ENCODE assay signal across 8 cellular contexts in the genomic region with DNA sequence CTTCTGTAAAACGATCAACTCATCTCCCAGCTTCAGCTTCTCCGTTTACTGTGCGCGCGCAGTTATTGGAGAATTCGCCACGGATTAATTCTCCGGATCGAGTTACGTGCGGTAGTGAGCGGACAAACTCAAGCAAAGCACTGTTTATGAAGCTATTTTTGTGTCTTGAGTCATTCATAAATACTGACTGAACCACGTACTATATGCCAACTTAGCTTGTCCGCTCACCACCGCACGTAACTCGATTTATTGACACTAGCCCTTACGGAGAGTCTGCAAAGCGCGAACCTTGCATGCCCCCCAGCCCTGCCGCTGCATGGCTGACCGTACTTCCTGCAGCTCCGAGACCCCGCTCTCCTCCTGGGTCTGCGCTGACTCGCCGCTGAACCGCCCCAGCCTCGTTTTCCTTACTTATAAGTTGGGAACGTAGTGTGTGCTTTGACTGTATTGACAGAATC. TPM values are rescaled to one million over a fixed set of nuclear protein-coding genes. Genes with fewer than 3 reads are reported as not detected.
DNase-seq lines count a peak whose midpoint lies in the region; ATAC-seq, FAIRE-seq and TF ChIP-seq lines count a peak whose summit lies in the region.

No MANE protein-coding gene starts in this region.

- ATAC-seq in GM19455 (IDR thresholded peaks at IDR 0.05; ENCODE audit: unreplicated experiment) (peak; percentile 18), T-cell (replicated peaks in 1 of 4) (peak in 3 of 4 experiments; percentile 2 to 9 (median 9))

- dilution Hi-C loops in endothelial cell of umbilical vein (cut with MboI; ENCODE audit: extremely low pct_ligation_motif_present, low sequenced_read_pairs), result no loop called here

- H3K9ac ChIP-seq in endothelial cell of umbilical vein (replicated peaks; ENCODE audit: extremely low read depth, insufficient read depth, low read length) (peak overlapping the region; percentile 72), mucosa of rectum (ENCODE audit: low read depth in 1 of 2, low read length in 2 of 2) (peak overlapping the region; percentile 83 to 84)

- peak overlapping the region; percentile 67 for H3K4me3 Mint-ChIP-seq in Calu3 (ENCODE audit: low read depth, unreplicated experiment)
- peak overlapping the region; percentile 90 to 93 (median 91) for H3K4me3 Mint-ChIP-seq in T-cell
- H3K4me3 Mint-ChIP-seq in type B pancreatic cell, result peak overlapping the region; percentile 96

- H3K27me3 Mint-ChIP-seq in Calu3 (ENCODE audit: unreplicated experiment), result no peaks in the 10 kb centered on the region
- H3K27me3 Mint-ChIP-seq in T-cell, result peaks cover 0 to 3% of the 10 kb centered on the region in 2 donors
- H3K27me3 Mint-ChIP-seq in type B pancreatic cell, result no peaks in the 10 kb centered on the region

- H3K9me3 ChIP-seq in endothelial cell of umbilical vein (replicated peaks; ENCODE audit: control insufficient read depth, insufficient read depth, low read length) (no peaks in the 10 kb centered on the region), mucosa of rectum (ENCODE audit: control insufficient read depth in 2 of 2, low read length in 2 of 2) (no peaks in the 10 kb centered on the region)

- H3K27me3 ChIP-seq in endothelial cell of umbilical vein (ENCODE audit: control insufficient read depth in 2 of 2, insufficient read depth in 2 of 2, low read length in 2 of 2) (peaks cover 0 to 2% of the 10 kb centered on the region in 2 experiments), mucosa of rectum (ENCODE audit: control insufficient read depth in 2 of 2, insufficient read depth in 2 of 2, low read length in 2 of 2) (no peaks in the 10 kb centered on the region)

- no peaks in the 10 kb centered on the region for H3K9me1 ChIP-seq in endothelial cell of umbilical vein (replicated peaks; ENCODE audit: control insufficient read depth, extremely low read depth, insufficient read depth, low read length)

- no peaks in the 10 kb centered on the region for H3K36me3 ChIP-seq in endothelial cell of umbilical vein (ENCODE audit: control insufficient read depth in 2 of 2, extremely low read depth in 1 of 2, insufficient read depth in 2 of 2, low read length in 2 of 2)
- H3K36me3 ChIP-seq in mucosa of rectum (ENCODE audit: control insufficient read depth in 2 of 2, insufficient read depth in 2 of 2, low read length in 2 of 2), result no peaks in the 10 kb centered on the region

- H3K27ac ChIP-seq in endothelial cell of umbilical vein (ENCODE audit: insufficient read depth, low read depth, low read length) (peak overlapping the region; percentile 50), mucosa of rectum (ENCODE audit: low read depth in 2 of 2, low read length in 2 of 2) (peak overlapping the region; percentile 85 to 88)

- POLR2A ChIA-PET in T-cell (lab: Charles Lee) (no interaction called here), endothelial cell of umbilical vein (lab: Charles Lee) (no interaction called here)

- intact Hi-C loops in Calu3 (cut with micrococcal nuclease; ENCODE audit: unreplicated experiment), result loop anchor here (1.0 to 5.0 kb wide), 2 partner anchors 71 to 146 kb away; partner anchors contain the start of gene PRKAB2
- intact Hi-C loops in endothelial cell of umbilical vein (cut with micrococcal nuclease), result loop anchor here (2.0 kb wide), 2 partner anchors 30 to 158 kb away; no protein-coding TSS in a partner anchor

- BruUV-seq in Calu3 (replicated peaks; lab: Mats Ljungman, UMichigan) (no TSS peak), endothelial cell of umbilical vein (replicated peaks; lab: Mats Ljungman, UMichigan) (no TSS peak)

- TF ChIP-seq POLR2A in endothelial cell of umbilical vein (IDR thresholded peaks at IDR 0.05; ENCODE audit: low read depth, low read length), result no peak

- no peak for FAIRE-seq in HTR-8/SVneo (lab: Jason Lieb, UNC)
- FAIRE-seq in endothelial cell of umbilical vein (lab: Jason Lieb, UNC), result no peak

- no peaks in the 10 kb centered on the region for H3K9me3 Mint-ChIP-seq in Calu3 (ENCODE audit: low read depth, unreplicated experiment)
- H3K9me3 Mint-ChIP-seq in T-cell, result no peaks in the 10 kb centered on the region
- no peaks in the 10 kb centered on the region for H3K9me3 Mint-ChIP-seq in type B pancreatic cell

- peak overlapping the region; percentile 87 for H2AFZ ChIP-seq in endothelial cell of umbilical vein (ENCODE audit: low read depth, low read length)

- H3K4me3 ChIP-seq in endothelial cell of umbilical vein (replicated peaks in 1 of 3; ENCODE audit: insufficient read depth in 1 of 3, low read depth in 1 of 3, low read length in 3 of 3) (peak overlapping the region; percentile 50 to 97 (median 90)), mucosa of rectum (ENCODE audit: low read length in 2 of 2) (peak overlapping the region; percentile 78 to 94)

- H3K27ac Mint-ChIP-seq in Calu3 (ENCODE audit: unreplicated experiment), result peak overlapping the region; percentile 18
- peak overlapping the region; percentile 56 to 77 for H3K27ac Mint-ChIP-seq in T-cell
- H3K27ac Mint-ChIP-seq in type B pancreatic cell, result peak overlapping the region; percentile 76

- H3K4me2 ChIP-seq in endothelial cell of umbilical vein (ENCODE audit: insufficient read depth, low read length), result peak overlapping the region; percentile 83

- CTCF ChIA-PET in Calu3 (lab: Charles Lee), result interaction anchor here (0.9 to 1.3 kb wide), 6 partner anchors 11 to 75 kb away, joined by 3 to 7 read pairs (median 4); partner anchors contain the start of genes FMO5 and PRKAB2
- CTCF ChIA-PET in T-cell (lab: Charles Lee), result interaction anchor here in 1 of 2 donors (0.8 to 1.6 kb wide), 5 partner anchors 18 to 107 kb away, joined by 3 to 8 read pairs (median 4); partner anchors contain the start of gene FMO5
- CTCF ChIA-PET in endothelial cell of umbilical vein (lab: Charles Lee), result interaction anchor here (0.7 to 3.4 kb wide), 14 partner anchors 10 to 147 kb away, joined by 3 to 63 read pairs (median 4); partner anchors contain the start of genes FMO5 and PRKAB2

- peaks cover 18% of the 10 kb centered on the region for H3K36me3 Mint-ChIP-seq in Calu3 (ENCODE audit: insufficient read depth, unreplicated experiment)
- no peaks in the 10 kb centered on the region for H3K36me3 Mint-ChIP-seq in T-cell
- H3K36me3 Mint-ChIP-seq in type B pancreatic cell, result no peaks in the 10 kb centered on the region

- no peaks in the 10 kb centered on the region for H4K20me1 ChIP-seq in endothelial cell of umbilical vein (replicated peaks; ENCODE audit: control insufficient read depth, extremely low read depth, insufficient read depth, low read length)

- TF ChIP-seq CTCF in Calu3 (IDR thresholded peaks at IDR 0.05; ENCODE audit: unreplicated experiment) (no peak), endothelial cell of umbilical vein (IDR thresholded peaks at IDR 0.05; ENCODE audit: extremely low read depth in 1 of 2, insufficient read depth in 1 of 2, low read depth in 1 of 2, low read length in 2 of 2) (no peak), type B pancreatic cell (conservative IDR thresholded peaks at IDR 0.05) (peak; percentile 10)

- H3K4me1 ChIP-seq in endothelial cell of umbilical vein (ENCODE audit: control insufficient read depth, extremely low read depth, insufficient read depth, low read length) (peaks cover 7% of the 10 kb centered on the region), mucosa of rectum (ENCODE audit: control insufficient read depth in 2 of 2, insufficient read depth in 2 of 2, low read length in 2 of 2) (peaks cover 16 to 32% of the 10 kb centered on the region in 2 donors)

- DNase-seq in Calu3 (peak; percentile 33), HTR-8/SVneo (ENCODE audit: insufficient read length, low spot score) (peak; percentile 18), T-cell (peak in 7 of 34 experiments; percentile 5 to 24 (median 9)), endothelial cell of umbilical vein (ENCODE audit: low read depth, low spot score) (peak; percentile 70), type B pancreatic cell (ENCODE audit: extremely low spot score, unreplicated experiment) (no peak), H4 (ENCODE audit: low spot score) (no peak)

- peaks cover 51% of the 10 kb centered on the region for H3K79me2 ChIP-seq in endothelial cell of umbilical vein (ENCODE audit: control insufficient read depth, insufficient read depth, low read length)

- peaks cover 57% of the 10 kb centered on the region for H3K4me1 Mint-ChIP-seq in Calu3 (ENCODE audit: low read depth, unreplicated experiment)
- H3K4me1 Mint-ChIP-seq in T-cell, result peaks cover 43 to 49% (median 45%) of the 10 kb centered on the region in 3 donors
- peaks cover 28% of the 10 kb centered on the region for H3K4me1 Mint-ChIP-seq in type B pancreatic cell (ENCODE audit: unreplicated experiment)

TF ChIP-seq in endothelial cell of umbilical vein, 7 proteins besides CTCF, POLR2A, EP300 and RAD21 (continues in another document):
- TF ChIP-seq FOS (IDR thresholded peaks at IDR 0.05; ENCODE audit: borderline replicate concordance, insufficient read depth, low read length), result no peak
- TF ChIP-seq JUN (IDR thresholded peaks at IDR 0.05; ENCODE audit: borderline replicate concordance, insufficient read depth, insufficient read length, low read depth), result no peak

RNA-seq across cellular contexts. Expression of gene CHD1L, which starts 0.8 kb away (rescaled TPM):
- 32.6 and 34.2 TPM in 2 replicates for total RNA-seq in Calu3 (2022)
- 10 to 100 TPM; 25.1 to 43.9 (median 33.8) TPM for total RNA-seq in T-cell
- total RNA-seq in endothelial cell of umbilical vein, result 33.8 and 38.3 TPM in 2 replicates
- polyA plus RNA-seq in endothelial cell of umbilical vein, result 11.0 and 12.3 TPM in 2 replicates
- polyA plus RNA-seq in endothelial cell of umbilical vein (2011; cell fraction: cytosol; rRNA removed), result 15.6 and 16.9 TPM in 2 replicates
- 38.9 and 56.2 TPM in 2 replicates for polyA plus RNA-seq in endothelial cell of umbilical vein (2011; cell fraction: nucleus; rRNA removed)
- 19.3 and 28.1 TPM in 2 replicates for polyA plus RNA-seq in endothelial cell of umbilical vein (2012)
- 14.0 and 15.8 TPM in 2 replicates for polyA minus RNA-seq in endothelial cell of umbilical vein
- 16.8 TPM for polyA minus RNA-seq in endothelial cell of umbilical vein (2011; cell fraction: cytosol; rRNA and poly(A)+ RNA removed)
- polyA minus RNA-seq in endothelial cell of umbilical vein (2011; cell fraction: nucleus; rRNA and poly(A)+ RNA removed), result 14.5 and 21.7 TPM in 2 replicates
- total RNA-seq in type B pancreatic cell (ENCODE audit: low replicate concordance), result 36.8 and 67.1 TPM in 2 replicates
- total RNA-seq in H4 (2014; rRNA removed; shearing (Covaris generic)), result 29.2 and 34.0 TPM in 2 replicates

RNA-seq across cellular contexts. Expression of gene FMO5, which starts 18.1 kb away (rescaled TPM):
- total RNA-seq in Calu3 (2022) (0.61 and 1.0 TPM in 2 replicates), T-cell (1 to 10 TPM in 1 of 5 donors, under 1 TPM in 4; 0.23 to 1.4 (median 0.95) TPM), endothelial cell of umbilical vein (0.60 and 1.3 TPM in 2 replicates), type B pancreatic cell (ENCODE audit: low replicate concordance) (2.4 and 3.8 TPM in 2 replicates)
- polyA plus RNA-seq in endothelial cell of umbilical vein, result 0.43 and 0.48 TPM in 2 replicates
- 0.18 and 0.23 TPM in 2 replicates for polyA plus RNA-seq in endothelial cell of umbilical vein (2011; cell fraction: cytosol; rRNA removed)
- polyA plus RNA-seq in endothelial cell of umbilical vein (2011; cell fraction: nucleus; rRNA removed), result 2.0 and 2.5 TPM in 2 replicates
- 0.41 and 0.59 TPM in 2 replicates for polyA plus RNA-seq in endothelial cell of umbilical vein (2012)
- polyA minus RNA-seq in endothelial cell of umbilical vein, result 0.73 and 1.0 TPM in 2 replicates
- not detected for polyA minus RNA-seq in endothelial cell of umbilical vein (2011; cell fraction: cytosol; rRNA and poly(A)+ RNA removed)
- 0.58 and 1.1 TPM in 2 replicates for polyA minus RNA-seq in endothelial cell of umbilical vein (2011; cell fraction: nucleus; rRNA and poly(A)+ RNA removed)
- total RNA-seq in H4 (2014; rRNA removed; shearing (Covaris generic)), result 0.37 and 0.75 TPM in 2 replicates

Comparison
In these comparisons a context has a peak if more than half of its experiments do, and no peak if none do; other contexts are left out.
1. DNase-seq: peak in Calu3 (single experiment), HTR-8/SVneo (single experiment) and endothelial cell of umbilical vein (single experiment); none in type B pancreatic cell (single experiment) and H4 (single experiment).
2. H3K27ac Mint-ChIP-seq: peak in every context shown above with its lines; median percentile 76 in type B pancreatic cell; 66 in T-cell; 18 in Calu3.
3. Peak in every context shown above with its lines, with median percentiles within 50 percentile points of each other: H3K4me3 Mint-ChIP-seq.